1 cellular context compared by ENCODE assay signal in the genomic region with DNA sequence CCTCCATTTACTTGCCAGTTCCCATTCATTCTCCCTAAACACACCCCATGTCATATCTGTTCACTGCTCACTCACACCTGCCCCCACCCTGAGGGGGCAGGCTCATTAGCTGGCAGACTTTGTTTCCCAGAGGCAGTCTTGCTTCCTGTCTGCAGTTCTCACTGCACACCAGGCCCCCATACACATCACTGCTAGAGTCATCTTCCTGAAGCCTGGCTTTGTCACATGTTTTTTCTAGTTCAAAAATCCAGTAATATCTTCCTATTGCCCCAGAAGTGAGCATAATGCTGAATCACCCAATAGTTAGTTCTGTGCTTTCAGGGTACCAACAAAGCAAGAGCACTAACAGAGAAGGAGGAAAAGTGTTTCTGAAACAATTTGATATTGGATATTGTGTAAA.
TF ChIP-seq lines count a peak whose summit lies in the region.

No MANE protein-coding gene starts in this region.

TF ChIP-seq in H1, 55 proteins besides CTCF, POLR2A, EP300 and RAD21 (continued from another document):
- TF ChIP-seq, protein P1, sequence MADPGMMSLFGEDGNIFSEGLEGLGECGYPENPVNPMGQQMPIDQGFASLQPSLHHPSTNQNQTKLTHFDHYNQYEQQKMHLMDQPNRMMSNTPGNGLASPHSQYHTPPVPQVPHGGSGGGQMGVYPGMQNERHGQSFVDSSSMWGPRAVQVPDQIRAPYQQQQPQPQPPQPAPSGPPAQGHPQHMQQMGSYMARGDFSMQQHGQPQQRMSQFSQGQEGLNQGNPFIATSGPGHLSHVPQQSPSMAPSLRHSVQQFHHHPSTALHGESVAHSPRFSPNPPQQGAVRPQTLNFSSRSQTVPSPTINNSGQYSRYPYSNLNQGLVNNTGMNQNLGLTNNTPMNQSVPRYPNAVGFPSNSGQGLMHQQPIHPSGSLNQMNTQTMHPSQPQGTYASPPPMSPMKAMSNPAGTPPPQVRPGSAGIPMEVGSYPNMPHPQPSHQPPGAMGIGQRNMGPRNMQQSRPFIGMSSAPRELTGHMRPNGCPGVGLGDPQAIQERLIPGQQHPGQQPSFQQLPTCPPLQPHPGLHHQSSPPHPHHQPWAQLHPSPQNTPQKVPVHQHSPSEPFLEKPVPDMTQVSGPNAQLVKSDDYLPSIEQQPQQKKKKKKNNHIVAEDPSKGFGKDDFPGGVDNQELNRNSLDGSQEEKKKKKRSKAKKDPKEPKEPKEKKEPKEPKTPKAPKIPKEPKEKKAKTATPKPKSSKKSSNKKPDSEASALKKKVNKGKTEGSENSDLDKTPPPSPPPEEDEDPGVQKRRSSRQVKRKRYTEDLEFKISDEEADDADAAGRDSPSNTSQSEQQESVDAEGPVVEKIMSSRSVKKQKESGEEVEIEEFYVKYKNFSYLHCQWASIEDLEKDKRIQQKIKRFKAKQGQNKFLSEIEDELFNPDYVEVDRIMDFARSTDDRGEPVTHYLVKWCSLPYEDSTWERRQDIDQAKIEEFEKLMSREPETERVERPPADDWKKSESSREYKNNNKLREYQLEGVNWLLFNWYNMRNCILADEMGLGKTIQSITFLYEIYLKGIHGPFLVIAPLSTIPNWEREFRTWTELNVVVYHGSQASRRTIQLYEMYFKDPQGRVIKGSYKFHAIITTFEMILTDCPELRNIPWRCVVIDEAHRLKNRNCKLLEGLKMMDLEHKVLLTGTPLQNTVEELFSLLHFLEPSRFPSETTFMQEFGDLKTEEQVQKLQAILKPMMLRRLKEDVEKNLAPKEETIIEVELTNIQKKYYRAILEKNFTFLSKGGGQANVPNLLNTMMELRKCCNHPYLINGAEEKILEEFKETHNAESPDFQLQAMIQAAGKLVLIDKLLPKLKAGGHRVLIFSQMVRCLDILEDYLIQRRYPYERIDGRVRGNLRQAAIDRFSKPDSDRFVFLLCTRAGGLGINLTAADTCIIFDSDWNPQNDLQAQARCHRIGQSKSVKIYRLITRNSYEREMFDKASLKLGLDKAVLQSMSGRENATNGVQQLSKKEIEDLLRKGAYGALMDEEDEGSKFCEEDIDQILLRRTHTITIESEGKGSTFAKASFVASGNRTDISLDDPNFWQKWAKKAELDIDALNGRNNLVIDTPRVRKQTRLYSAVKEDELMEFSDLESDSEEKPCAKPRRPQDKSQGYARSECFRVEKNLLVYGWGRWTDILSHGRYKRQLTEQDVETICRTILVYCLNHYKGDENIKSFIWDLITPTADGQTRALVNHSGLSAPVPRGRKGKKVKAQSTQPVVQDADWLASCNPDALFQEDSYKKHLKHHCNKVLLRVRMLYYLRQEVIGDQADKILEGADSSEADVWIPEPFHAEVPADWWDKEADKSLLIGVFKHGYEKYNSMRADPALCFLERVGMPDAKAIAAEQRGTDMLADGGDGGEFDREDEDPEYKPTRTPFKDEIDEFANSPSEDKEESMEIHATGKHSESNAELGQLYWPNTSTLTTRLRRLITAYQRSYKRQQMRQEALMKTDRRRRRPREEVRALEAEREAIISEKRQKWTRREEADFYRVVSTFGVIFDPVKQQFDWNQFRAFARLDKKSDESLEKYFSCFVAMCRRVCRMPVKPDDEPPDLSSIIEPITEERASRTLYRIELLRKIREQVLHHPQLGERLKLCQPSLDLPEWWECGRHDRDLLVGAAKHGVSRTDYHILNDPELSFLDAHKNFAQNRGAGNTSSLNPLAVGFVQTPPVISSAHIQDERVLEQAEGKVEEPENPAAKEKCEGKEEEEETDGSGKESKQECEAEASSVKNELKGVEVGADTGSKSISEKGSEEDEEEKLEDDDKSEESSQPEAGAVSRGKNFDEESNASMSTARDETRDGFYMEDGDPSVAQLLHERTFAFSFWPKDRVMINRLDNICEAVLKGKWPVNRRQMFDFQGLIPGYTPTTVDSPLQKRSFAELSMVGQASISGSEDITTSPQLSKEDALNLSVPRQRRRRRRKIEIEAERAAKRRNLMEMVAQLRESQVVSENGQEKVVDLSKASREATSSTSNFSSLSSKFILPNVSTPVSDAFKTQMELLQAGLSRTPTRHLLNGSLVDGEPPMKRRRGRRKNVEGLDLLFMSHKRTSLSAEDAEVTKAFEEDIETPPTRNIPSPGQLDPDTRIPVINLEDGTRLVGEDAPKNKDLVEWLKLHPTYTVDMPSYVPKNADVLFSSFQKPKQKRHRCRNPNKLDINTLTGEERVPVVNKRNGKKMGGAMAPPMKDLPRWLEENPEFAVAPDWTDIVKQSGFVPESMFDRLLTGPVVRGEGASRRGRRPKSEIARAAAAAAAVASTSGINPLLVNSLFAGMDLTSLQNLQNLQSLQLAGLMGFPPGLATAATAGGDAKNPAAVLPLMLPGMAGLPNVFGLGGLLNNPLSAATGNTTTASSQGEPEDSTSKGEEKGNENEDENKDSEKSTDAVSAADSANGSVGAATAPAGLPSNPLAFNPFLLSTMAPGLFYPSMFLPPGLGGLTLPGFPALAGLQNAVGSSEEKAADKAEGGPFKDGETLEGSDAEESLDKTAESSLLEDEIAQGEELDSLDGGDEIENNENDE (IDR thresholded peaks at IDR 0.05; ENCODE audit: insufficient replicate concordance, low read length) = no peak
- TF ChIP-seq, protein P2, sequence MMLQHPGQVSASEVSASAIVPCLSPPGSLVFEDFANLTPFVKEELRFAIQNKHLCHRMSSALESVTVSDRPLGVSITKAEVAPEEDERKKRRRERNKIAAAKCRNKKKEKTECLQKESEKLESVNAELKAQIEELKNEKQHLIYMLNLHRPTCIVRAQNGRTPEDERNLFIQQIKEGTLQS (IDR thresholded peaks at IDR 0.05; ENCODE audit: insufficient read depth, low read depth, low read length) = no peak
- TF ChIP-seq SIN3A (conservative IDR thresholded peaks at IDR 0.05 in 1 of 2, IDR thresholded peaks at IDR 0.05 in 1 of 2; ENCODE audit: low read depth in 1 of 2, low read length in 2 of 2) = no peak
- TF ChIP-seq KDM4A (IDR thresholded peaks at IDR 0.05; ENCODE audit: low read depth, low read length, severe bottlenecking) = no peak
- no peak for TF ChIP-seq SUZ12 (IDR thresholded peaks at IDR 0.05; ENCODE audit: low read length)
- no peak for TF ChIP-seq HDAC2 (IDR thresholded peaks at IDR 0.05; ENCODE audit: borderline replicate concordance in 1 of 2, low read depth in 2 of 2, low read length in 2 of 2)
- no peak for TF ChIP-seq EGR1 (IDR thresholded peaks at IDR 0.05; ENCODE audit: borderline replicate concordance, low read depth, low read length)
- TF ChIP-seq SP4 (IDR thresholded peaks at IDR 0.05; ENCODE audit: low read length) = no peak
